ENCODE assay signal across 8 cellular contexts in genomic region chr1:16512624-16513411, GRCh38. TPM values are rescaled to one million over a fixed set of nuclear protein-coding genes. Genes with fewer than 3 reads are reported as not detected.
DNase-seq lines count a peak whose midpoint lies in the region; ATAC-seq and TF ChIP-seq lines count a peak whose summit lies in the region.
"Not testable (repeated sequence)": the region's sequence is repeated elsewhere in the genome, so short reads cannot be mapped to it uniquely, and the experiment has no call there.
"Had no signal": no experiment of that assay in that cellular context is flagged by ENCODE, and none has a peak within 500 bp of the region (broad histone marks: within the 10 kb centered on the region; RNA-seq: fewer than 3 reads in every experiment).

No MANE protein-coding gene starts in this region.

- peak overlapping the region; percentile 59; the same call in 1 of the 2 replicates for H3K4me3 ChIP-seq in GM23338
- H3K4me3 ChIP-seq in PC-3 (ENCODE audit: low read length); gastrocnemius medialis: not testable (repeated sequence)

- H4K20me1 ChIP-seq in GM23338 (replicated peaks; ENCODE audit: insufficient read depth); PC-3 (ENCODE audit: low read length): not testable (repeated sequence)

- H3K9me3 ChIP-seq in PC-3 (ENCODE audit: low read length); gastrocnemius medialis: not testable (repeated sequence)

- in situ Hi-C loops in gastrocnemius medialis (cut with MboI; ENCODE audit: low sequenced_read_pairs in 4 of 4), result loop anchor here in 1 of 4 donors (25.0 kb wide), 1 partner anchor 124 kb away; no protein-coding TSS in a partner anchor

- intact Hi-C loops in PC-3 (cut with micrococcal nuclease); activated CD4-positive, alpha-beta T cell treated with anti-CD3 and anti-CD28 coated beads, Interleukin-2, amount 10 ng/mL, durations not matched to agents 24 days and 14 days (cut with micrococcal nuclease); gastrocnemius medialis (cut with DNase I; ENCODE audit: low total_unique reads): not testable (repeated sequence)

- POLR2A ChIA-PET in PC-3 (lab: Charles Lee; ENCODE audit: unreplicated experiment), result not testable (repeated sequence)

- H3K4me2 ChIP-seq in GM23338, result peak overlapping the region; percentile 64
- peak overlapping the region; percentile 62; the same call in 1 of the 2 replicates for H3K4me2 ChIP-seq in PC-3 (ENCODE audit: low read length)

- TF ChIP-seq POLR2A in gastrocnemius medialis (IDR thresholded peaks at IDR 0.05), result not testable (repeated sequence)

- not testable (repeated sequence) for H3K9me3 Mint-ChIP-seq in GM23338; activated CD4-positive, alpha-beta T cell treated with anti-CD3 and anti-CD28 coated beads, Interleukin-2, amount 10 ng/mL, durations not matched to agents 24 days and 14 days; activated naive CD4-positive, alpha-beta T cell treated with anti-CD3 and anti-CD28 coated beads, Interleukin-2, amount 10 ng/mL, durations not matched to agents 7 days and 5 days; immature natural killer cell

- not testable (repeated sequence) for H3K4me1 Mint-ChIP-seq in GM23338; activated CD4-positive, alpha-beta T cell treated with anti-CD3 and anti-CD28 coated beads, Interleukin-2, amount 10 ng/mL, durations not matched to agents 24 days and 14 days; activated naive CD4-positive, alpha-beta T cell treated with anti-CD3 and anti-CD28 coated beads, Interleukin-2, amount 10 ng/mL, durations not matched to agents 7 days and 5 days; immature natural killer cell

- TF ChIP-seq CTCF in GM23338 (conservative IDR thresholded peaks at IDR 0.05; ENCODE audit: low read depth in 2 of 2); PC-3 (conservative IDR thresholded peaks at IDR 0.05; ENCODE audit: low read depth, low read length); gastrocnemius medialis (IDR thresholded peaks at IDR 0.05 in 4 of 5, conservative IDR thresholded peaks at IDR 0.05 in 1 of 5): not testable (repeated sequence)

- not testable (repeated sequence) for H3K27ac Mint-ChIP-seq in GM23338; activated CD4-positive, alpha-beta T cell treated with anti-CD3 and anti-CD28 coated beads, Interleukin-2, amount 10 ng/mL, durations not matched to agents 24 days and 14 days; activated naive CD4-positive, alpha-beta T cell treated with anti-CD3 and anti-CD28 coated beads, Interleukin-2, amount 10 ng/mL, durations not matched to agents 7 days and 5 days; immature natural killer cell

- ATAC-seq in GM23338, gastrocnemius medialis: not testable (repeated sequence)
- peak; percentile 41; the same call in 1 of the 2 replicates for ATAC-seq in PC-3

- H3F3A ChIP-seq in GM23338 (replicated peaks; ENCODE audit: low read depth); PC-3 (ENCODE audit: low read length, unreplicated experiment): not testable (repeated sequence)

- H3K27ac ChIP-seq in GM23338 (ENCODE audit: low read depth), result not testable (repeated sequence)
- H3K27ac ChIP-seq in PC-3 (ENCODE audit: low read length), result peak overlapping the region; percentile 26
- peak overlapping the region in 3 of 4 donors; percentile 31 to 89 (median 67) for H3K27ac ChIP-seq in gastrocnemius medialis

- H3K36me3 Mint-ChIP-seq in GM23338 (ENCODE audit: low read depth); activated CD4-positive, alpha-beta T cell treated with anti-CD3 and anti-CD28 coated beads, Interleukin-2, amount 10 ng/mL, durations not matched to agents 24 days and 14 days (ENCODE audit: low read depth); activated naive CD4-positive, alpha-beta T cell treated with anti-CD3 and anti-CD28 coated beads, Interleukin-2, amount 10 ng/mL, durations not matched to agents 7 days and 5 days; immature natural killer cell: not testable (repeated sequence)

- CTCF ChIA-PET in PC-3 (lab: Charles Lee); activated naive CD4-positive, alpha-beta T cell treated with anti-CD3 and anti-CD28 coated beads, Interleukin-2, amount 10 ng/mL, durations not matched to agents 7 days and 5 days (lab: Charles Lee): not testable (repeated sequence)

- H3K27me3 Mint-ChIP-seq in GM23338 (ENCODE audit: insufficient read depth, low read depth, poor library complexity); immature natural killer cell (ENCODE audit: low read depth in 3 of 3): not testable (repeated sequence)
- peaks cover 15% of the 10 kb centered on the region for H3K27me3 Mint-ChIP-seq in activated CD4-positive, alpha-beta T cell treated with anti-CD3 and anti-CD28 coated beads, Interleukin-2, amount 10 ng/mL, durations not matched to agents 24 days and 14 days
- peaks cover 13% of the 10 kb centered on the region for H3K27me3 Mint-ChIP-seq in activated naive CD4-positive, alpha-beta T cell treated with anti-CD3 and anti-CD28 coated beads, Interleukin-2, amount 10 ng/mL, durations not matched to agents 7 days and 5 days

- not testable (repeated sequence) for BruUV-seq in PC-3 (replicated peaks; lab: Mats Ljungman, UMichigan)

- not testable (repeated sequence) for H3K9ac ChIP-seq in PC-3 (ENCODE audit: low read length)

- not testable (repeated sequence) for DNase-seq in GM23338 (ENCODE audit: low spot score); PC-3; gastrocnemius medialis
- DNase-seq in NCI-H2029 treated with DMSO at 0.1 percent for 48 hours (lab: John Stamatoyannopoulos, UW) (peak; percentile 36), immature natural killer cell (peak in 2 of 3 donors; percentile 21 to 27)
- peak; percentile 81 for DNase-seq in activated CD4-positive, alpha-beta T cell treated with anti-CD3 and anti-CD28 coated beads, Interleukin-2, amount 10 ng/mL, durations not matched to agents 24 days and 14 days
- peak; percentile 28 for DNase-seq in activated naive CD4-positive, alpha-beta T cell treated with anti-CD3 and anti-CD28 coated beads, Interleukin-2, amount 10 ng/mL, durations not matched to agents 7 days and 5 days

- not testable (repeated sequence) for H3K27me3 ChIP-seq in GM23338 (ENCODE audit: insufficient read depth); PC-3 (ENCODE audit: low read length); gastrocnemius medialis

- not testable (repeated sequence) for H3K4me1 ChIP-seq in GM23338 (ENCODE audit: insufficient read depth); PC-3 (ENCODE audit: insufficient read depth, low read length)
- peaks cover 3 to 15% of the 10 kb centered on the region in 2 donors for H3K4me1 ChIP-seq in gastrocnemius medialis

- H2AFZ ChIP-seq in GM23338; PC-3 (ENCODE audit: low read length): not testable (repeated sequence)

- not testable (repeated sequence) for H3K79me2 ChIP-seq in GM23338 (replicated peaks; ENCODE audit: insufficient read depth); PC-3 (ENCODE audit: low read length)

- not testable (repeated sequence) for H3K9me2 ChIP-seq in GM23338 (ENCODE audit: insufficient read depth); PC-3 (replicated peaks; ENCODE audit: low read length)

- not testable (repeated sequence) for H3K36me3 ChIP-seq in GM23338 (ENCODE audit: insufficient read depth); PC-3 (ENCODE audit: low read depth, low read length); gastrocnemius medialis

- not testable (repeated sequence) for H3K4me3 Mint-ChIP-seq in GM23338; activated CD4-positive, alpha-beta T cell treated with anti-CD3 and anti-CD28 coated beads, Interleukin-2, amount 10 ng/mL, durations not matched to agents 24 days and 14 days; activated naive CD4-positive, alpha-beta T cell treated with anti-CD3 and anti-CD28 coated beads, Interleukin-2, amount 10 ng/mL, durations not matched to agents 7 days and 5 days; immature natural killer cell

RNA-seq across cellular contexts. Expression of gene RNU1-1, which starts 1.3 kb away (rescaled TPM):
- total RNA-seq in GM23338 (2014; rRNA removed; shearing (Covaris generic)), result under 0.01 TPM in 1 of 2 replicates, not detected in the other
- polyA plus RNA-seq in GM23338 (2016; fragmentation: Nextera tagmentation; extraction: Ambion mirVana), result not detected in 2 replicates
- total RNA-seq in PC-3 (2014; rRNA removed), result under 0.01 TPM in 2 replicates
- 1,962 and 2,189 TPM in 2 replicates for total RNA-seq in activated CD4-positive, alpha-beta T cell treated with anti-CD3 and anti-CD28 coated beads, Interleukin-2, amount 10 ng/mL, durations not matched to agents 24 days and 14 days
- polyA plus RNA-seq in immature natural killer cell, result 10 to 100 TPM in 1 of 3 donors, not detected in 2; 28.1 TPM
- under 1 TPM in 1 of 4 donors, not detected in 3; under 0.01 TPM for total RNA-seq in gastrocnemius medialis
- total RNA-seq: G401 had no signal

Comparison
In these comparisons a context has a peak if more than half of its experiments do, and no peak if none do; other contexts are left out.
1. RNA of gene RNU1-1, which starts 1.3 kb away (total RNA-seq): 1,962 to 2,189 TPM in activated CD4-positive, alpha-beta T cell treated with anti-CD3 and anti-CD28 coated beads, Interleukin-2, amount 10 ng/mL, durations not matched to agents 24 days and 14 days; under 0.01 TPM in GM23338, under 0.01 TPM in PC-3 and under 0.01 TPM in gastrocnemius medialis; every median in the first group is over 1,000 times any median in the second.